9 cellular contexts compared by ENCODE assay signal in the genomic region with DNA sequence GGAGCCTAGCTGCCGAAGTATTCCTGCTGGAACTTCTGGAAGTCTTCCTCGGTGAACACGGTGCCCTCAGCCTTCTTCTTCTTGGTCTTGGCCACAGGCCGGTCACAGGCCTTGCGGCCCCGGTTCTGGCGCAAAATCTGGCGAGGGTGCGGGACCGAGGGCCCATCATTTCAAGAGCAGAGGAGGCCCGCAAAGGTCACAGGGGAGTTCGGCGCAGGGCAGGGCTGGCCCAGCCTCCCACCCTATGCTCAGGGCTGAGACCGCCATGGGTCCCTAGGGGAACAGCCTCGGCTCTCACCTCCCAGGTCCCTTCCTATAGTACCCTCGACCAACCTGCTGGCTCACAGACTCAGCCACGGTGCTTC. TPM values are rescaled to one million over a fixed set of nuclear protein-coding genes. Genes with fewer than 3 reads are reported as not detected.
A peak's percentile ranks its signal among the peaks of the same experiment; 100 is the strongest.
DNase-seq lines count a peak whose midpoint lies in the region; ATAC-seq and TF ChIP-seq lines count a peak whose summit lies in the region.
"Had no signal": no experiment of that assay in that cellular context is flagged by ENCODE, and none has a peak within 500 bp of the region (broad histone marks: within the 10 kb centered on the region; RNA-seq: fewer than 3 reads in every experiment).

No MANE protein-coding gene starts in this region.

- H3K9me3 ChIP-seq in HEK293 (ENCODE audit: control insufficient read depth, insufficient read depth, low read depth, low read length), result no peaks in the 10 kb centered on the region

- H3K4me3 Mint-ChIP-seq in T-cell (peak overlapping the region; percentile 51 to 97 (median 56)), glutamatergic neuron (ENCODE audit: unreplicated experiment) (no peak overlapping the region)
- H3K4me3 Mint-ChIP-seq in stimulated activated memory B cell treated with anti-CD40 and anti-IgM and Interleukin-4, amounts not matched to agents 10 μg/mL and 1 μg/mL and 100 μg/mL, for 72 hours, result peak overlapping the region; percentile 85

- H3K9me3 Mint-ChIP-seq in T-cell, result no peaks in the 10 kb centered on the region
- H3K9me3 Mint-ChIP-seq in glutamatergic neuron (ENCODE audit: unreplicated experiment), result peaks cover 18% of the 10 kb centered on the region
- no peaks in the 10 kb centered on the region for H3K9me3 Mint-ChIP-seq in stimulated activated memory B cell treated with anti-CD40 and anti-IgM and Interleukin-4, amounts not matched to agents 10 μg/mL and 1 μg/mL and 100 μg/mL, for 72 hours
- H3K9me3 Mint-ChIP-seq: H9 had no signal

- TF ChIP-seq CTCF in HEK293 (tag by site-specific recombination; IDR thresholded peaks at IDR 0.05) (no peak), glutamatergic neuron (IDR thresholded peaks at IDR 0.05; ENCODE audit: partially characterized antibody, unreplicated experiment) (peak; percentile 34)

- H3K27ac Mint-ChIP-seq in T-cell, result peak overlapping the region; percentile 84 to 92
- H3K27ac Mint-ChIP-seq in glutamatergic neuron (ENCODE audit: unreplicated experiment), result no peak overlapping the region
- peak overlapping the region; percentile 91 for H3K27ac Mint-ChIP-seq in stimulated activated memory B cell treated with anti-CD40 and anti-IgM and Interleukin-4, amounts not matched to agents 10 μg/mL and 1 μg/mL and 100 μg/mL, for 72 hours

- H3K27me3 Mint-ChIP-seq in T-cell (no peaks in the 10 kb centered on the region), glutamatergic neuron (ENCODE audit: unreplicated experiment) (peaks cover 17% of the 10 kb centered on the region)
- H3K27me3 Mint-ChIP-seq in stimulated activated memory B cell treated with anti-CD40 and anti-IgM and Interleukin-4, amounts not matched to agents 10 μg/mL and 1 μg/mL and 100 μg/mL, for 72 hours, result no peaks in the 10 kb centered on the region

- H3K4me1 Mint-ChIP-seq in T-cell (peaks cover 77 to 82% (median 80%) of the 10 kb centered on the region in 3 donors), glutamatergic neuron (ENCODE audit: low read depth, unreplicated experiment) (peaks cover 50% of the 10 kb centered on the region)
- peaks cover 84% of the 10 kb centered on the region for H3K4me1 Mint-ChIP-seq in stimulated activated memory B cell treated with anti-CD40 and anti-IgM and Interleukin-4, amounts not matched to agents 10 μg/mL and 1 μg/mL and 100 μg/mL, for 72 hours

- no peak for ATAC-seq in T-cell (replicated peaks in 1 of 4)
- peak; percentile 32 for ATAC-seq in stimulated activated memory B cell treated with anti-CD40 and anti-IgM and Interleukin-4, amounts not matched to agents 10 μg/mL and 1 μg/mL and 100 μg/mL, for 72 hours
- no peak for ATAC-seq in GM18517 (IDR thresholded peaks at IDR 0.05; ENCODE audit: unreplicated experiment)
- ATAC-seq in HG03354 (IDR thresholded peaks at IDR 0.05; ENCODE audit: poor library complexity, severe bottlenecking, unreplicated experiment), result no peak

- peaks cover 14% of the 10 kb centered on the region for H3K4me1 ChIP-seq in HEK293 (ENCODE audit: control insufficient read depth, insufficient read depth, low read length)

- H3K36me3 Mint-ChIP-seq in T-cell, result peaks cover 22% of the 10 kb centered on the region
- H3K36me3 Mint-ChIP-seq in glutamatergic neuron (ENCODE audit: unreplicated experiment), result no peaks in the 10 kb centered on the region
- H3K36me3 Mint-ChIP-seq in stimulated activated memory B cell treated with anti-CD40 and anti-IgM and Interleukin-4, amounts not matched to agents 10 μg/mL and 1 μg/mL and 100 μg/mL, for 72 hours, result peaks cover 55% of the 10 kb centered on the region

- CTCF ChIA-PET in HEK293 (lab: Yijun Ruan, JAX) (interaction anchor here (0.5 to 13.7 kb wide), 41 partner anchors 7 to 1478 kb away, joined by 3 to 380 read pairs (median 5); partner anchors contain the start of genes ATF4, MIEF1 and TAB1), T-cell (lab: Charles Lee) (interaction anchor here (0.6 to 2.7 kb wide), 21 partner anchors 9 to 1328 kb away, joined by 3 to 27 read pairs (median 8); partner anchors contain the start of genes ATF4 (in 1 of the 2), MIEF1 (in 1 of the 2), TAB1 (in 1 of the 2) and XPNPEP3 (in 1 of the 2))

- peaks cover 11 to 61% of the 10 kb centered on the region in 2 experiments; a peak in 2 of 3 replicates for H3K36me3 ChIP-seq in HEK293 (ENCODE audit: control insufficient read depth in 2 of 2, insufficient read depth in 1 of 2, low read length in 2 of 2)

- peak overlapping the region; percentile 17 for H3K27ac ChIP-seq in HEK293 (ENCODE audit: extremely low read depth, low read depth, low read length)

- POLR2A ChIA-PET in HEK293 (lab: Yijun Ruan, JAX), result interaction anchor here (0.6 to 5.1 kb wide), 18 partner anchors 9 to 515 kb away, joined by 3 to 113 read pairs (median 4); partner anchors contain the start of genes ATF4, MIEF1, RPL3 and TAB1
- POLR2A ChIA-PET in T-cell (lab: Charles Lee), result interaction anchor here (0.5 to 1.5 kb wide), 5 partner anchors 9 to 515 kb away, joined by 3 to 19 read pairs (median 4); partner anchors contain the start of genes ATF4 (in 1 of the 2) and RPL3 (in 1 of the 2)

- H3K4me3 ChIP-seq in HEK293 (ENCODE audit: low read depth, low read length), result no peak overlapping the region; the same call in 1 of the 2 replicates

- DNase-seq in T-cell, result no peak
- no peak for DNase-seq in glutamatergic neuron
- no peak for DNase-seq in occipital lobe (lab: John Stamatoyannopoulos, UW)
- DNase-seq in islet precursor cell, result no peak

TF ChIP-seq in HEK293, 187 proteins besides CTCF, POLR2A, EP300 and RAD21:
- TF ChIP-seq, protein P1, sequence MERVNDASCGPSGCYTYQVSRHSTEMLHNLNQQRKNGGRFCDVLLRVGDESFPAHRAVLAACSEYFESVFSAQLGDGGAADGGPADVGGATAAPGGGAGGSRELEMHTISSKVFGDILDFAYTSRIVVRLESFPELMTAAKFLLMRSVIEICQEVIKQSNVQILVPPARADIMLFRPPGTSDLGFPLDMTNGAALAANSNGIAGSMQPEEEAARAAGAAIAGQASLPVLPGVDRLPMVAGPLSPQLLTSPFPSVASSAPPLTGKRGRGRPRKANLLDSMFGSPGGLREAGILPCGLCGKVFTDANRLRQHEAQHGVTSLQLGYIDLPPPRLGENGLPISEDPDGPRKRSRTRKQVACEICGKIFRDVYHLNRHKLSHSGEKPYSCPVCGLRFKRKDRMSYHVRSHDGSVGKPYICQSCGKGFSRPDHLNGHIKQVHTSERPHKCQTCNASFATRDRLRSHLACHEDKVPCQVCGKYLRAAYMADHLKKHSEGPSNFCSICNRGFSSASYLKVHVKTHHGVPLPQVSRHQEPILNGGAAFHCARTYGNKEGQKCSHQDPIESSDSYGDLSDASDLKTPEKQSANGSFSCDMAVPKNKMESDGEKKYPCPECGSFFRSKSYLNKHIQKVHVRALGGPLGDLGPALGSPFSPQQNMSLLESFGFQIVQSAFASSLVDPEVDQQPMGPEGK (tag by site-specific recombination; IDR thresholded peaks at IDR 0.05), result no peak
- peak; percentile 1; the same call in 1 of the 2 replicates for TF ChIP-seq ZIC2 (tag by site-specific recombination; IDR thresholded peaks at IDR 0.05)
- TF ChIP-seq TRIM28 (IDR thresholded peaks at IDR 0.05; ENCODE audit: borderline replicate concordance, low read length), result peak; percentile 58

RNA-seq across cellular contexts. Expression of gene RPS19BP1, which starts 3.1 kb away (rescaled TPM):
- total RNA-seq in T-cell, result 10 to 100 TPM; 42.4 to 76.8 (median 73.5) TPM
- 59.6 TPM for total RNA-seq in glutamatergic neuron (ENCODE audit: unreplicated experiment)
- 18.9 TPM for total RNA-seq in occipital lobe

RNA-seq across cellular contexts. Expression of gene ATF4, which starts 9.1 kb away (rescaled TPM):
- total RNA-seq in T-cell, result 100 to 1,000 TPM; 236 to 371 (median 327) TPM
- 509 TPM for total RNA-seq in glutamatergic neuron (ENCODE audit: unreplicated experiment)
- total RNA-seq in occipital lobe, result 90.3 TPM

RNA-seq across cellular contexts. Expression of gene MIEF1, which starts 27.4 kb away (rescaled TPM):
- 10 to 100 TPM; 19.7 to 44.1 (median 38.5) TPM for total RNA-seq in T-cell
- total RNA-seq in glutamatergic neuron (ENCODE audit: unreplicated experiment), result 40.0 TPM
- 16.1 TPM for total RNA-seq in occipital lobe

RNA-seq across cellular contexts. Expression of gene CACNA1I, which starts 41.1 kb away (rescaled TPM):
- total RNA-seq in T-cell (10 to 100 TPM; 16.1 to 32.9 (median 28.8) TPM), glutamatergic neuron (ENCODE audit: unreplicated experiment) (0.12 TPM), occipital lobe (6.7 TPM)
